ENCODE assay signal across 8 cellular contexts in the genomic region with DNA sequence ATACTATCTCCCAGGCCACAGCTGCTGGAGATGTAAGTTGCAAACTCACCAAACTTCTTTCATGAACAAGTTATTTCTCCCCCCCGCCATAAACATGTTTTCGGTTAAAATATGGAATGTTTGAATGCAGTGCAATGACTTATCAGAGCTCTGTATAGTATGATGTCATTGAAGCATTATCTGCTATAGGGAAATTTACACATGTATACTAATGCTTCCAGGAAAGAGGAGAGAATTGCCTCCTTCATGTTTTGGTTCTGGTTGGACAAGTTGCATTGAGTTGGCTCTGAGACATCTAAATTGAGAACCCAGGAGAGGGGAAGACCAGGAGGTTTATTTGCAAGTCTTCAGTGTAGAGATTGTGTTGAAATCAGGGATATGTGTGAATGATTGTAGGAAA. TPM values are rescaled to one million over a fixed set of nuclear protein-coding genes. Genes with fewer than 3 reads are reported as not detected.
"Had no signal": no experiment of that assay in that cellular context is flagged by ENCODE, and none has a peak within 500 bp of the region (broad histone marks: within the 10 kb centered on the region; RNA-seq: fewer than 3 reads in every experiment).

No MANE protein-coding gene starts in this region.

- ATAC-seq: GM12878 had no signal

- DNase-seq: GDM1, GF-D8 had no signal

- H3K4me3 ChIP-seq: GM12878 had no signal

- FAIRE-seq: GM12878, GM12891, GM12892, GM18507, GM19239 had no signal

RNA-seq across cellular contexts. Expression of a gene that starts 27.0 kb away (rescaled TPM):
- total RNA-seq: G401, GM12878 had no signal
